8 cellular contexts compared by ENCODE assay signal in genomic region chr17:45228985-45229517, GRCh38. TPM values are rescaled to one million over a fixed set of nuclear protein-coding genes. Genes with fewer than 3 reads are reported as not detected.
DNase-seq lines count a peak whose midpoint lies in the region; TF ChIP-seq lines count a peak whose summit lies in the region.

No MANE protein-coding gene starts in this region.

- TF ChIP-seq CTCF in epithelial cell of esophagus (IDR thresholded peaks at IDR 0.05; ENCODE audit: insufficient read depth, low read depth, low read length, missing control alignments): no peak
- TF ChIP-seq CTCF in nephron progenitor cell (IDR thresholded peaks at IDR 0.05): no peak

- no peak overlapping the region for H3K4me3 Mint-ChIP-seq in nephron progenitor cell

- no peaks in the 10 kb centered on the region for H3K9me3 ChIP-seq in BLaER1 treated with 17β-estradiol and CSF1 and Interleukin-3, amounts not matched to agents 10 nM and 100 nM (replicated peaks in 1 of 11)
- H3K9me3 ChIP-seq in GM23248 (ENCODE audit: low read depth): no peaks in the 10 kb centered on the region

- H3K36me3 ChIP-seq in BLaER1 treated with 17β-estradiol and CSF1 and Interleukin-3, amounts not matched to agents 10 nM and 100 nM: peaks cover 21 to 56% (median 36%) of the 10 kb centered on the region in 11 experiments
- H3K36me3 ChIP-seq in GM23248 (ENCODE audit: low read depth): no peaks in the 10 kb centered on the region

- H3K4me1 Mint-ChIP-seq in nephron progenitor cell: peaks cover 22% of the 10 kb centered on the region

- H3K9me3 Mint-ChIP-seq in nephron progenitor cell: no peaks in the 10 kb centered on the region

- peaks cover 94 to 100% (median 96%) of the 10 kb centered on the region in 10 experiments for H3K4me1 ChIP-seq in BLaER1 treated with 17β-estradiol and CSF1 and Interleukin-3, amounts not matched to agents 10 nM and 100 nM
- peaks cover 44% of the 10 kb centered on the region for H3K4me1 ChIP-seq in GM23248 (ENCODE audit: insufficient read depth)

- peak overlapping the region; percentile 90 to 99 (median 97) for H3K9ac ChIP-seq in BLaER1 treated with 17β-estradiol and CSF1 and Interleukin-3, amounts not matched to agents 10 nM and 100 nM
- peak overlapping the region; percentile 66 for H3K9ac ChIP-seq in GM23248

- H2AFZ ChIP-seq in GM23248: peak overlapping the region; percentile 66

- H3K27me3 ChIP-seq in BLaER1 treated with 17β-estradiol and CSF1 and Interleukin-3, amounts not matched to agents 10 nM and 100 nM: no peaks in the 10 kb centered on the region
- H3K27me3 ChIP-seq in GM23248 (replicated peaks; ENCODE audit: insufficient read depth): no peaks in the 10 kb centered on the region

- H3K27ac Mint-ChIP-seq in nephron progenitor cell: no peak overlapping the region

- peak overlapping the region; percentile 98 to 100 (median 100) for H3K4me2 ChIP-seq in BLaER1 treated with 17β-estradiol and CSF1 and Interleukin-3, amounts not matched to agents 10 nM and 100 nM
- peak overlapping the region; percentile 57 for H3K4me2 ChIP-seq in GM23248 (ENCODE audit: unreplicated experiment)

- H4K20me1 ChIP-seq in BLaER1 treated with 17β-estradiol and CSF1 and Interleukin-3, amounts not matched to agents 10 nM and 100 nM: peaks cover 8 to 35% (median 22%) of the 10 kb centered on the region in 11 experiments; a peak in 17 of 22 replicates
- no peaks in the 10 kb centered on the region for H4K20me1 ChIP-seq in GM23248 (ENCODE audit: insufficient read depth)

- no peaks in the 10 kb centered on the region for H3K9me2 ChIP-seq in GM23248 (ENCODE audit: insufficient read depth)

- H3K36me3 Mint-ChIP-seq in nephron progenitor cell (ENCODE audit: low read depth): no peaks in the 10 kb centered on the region

- no peaks in the 10 kb centered on the region for H3K79me2 ChIP-seq in GM23248 (ENCODE audit: insufficient read depth)

- in situ Hi-C loops in GM23248 (cut with MboI): loop anchor here (10.0 kb wide), 1 partner anchor 166 kb away; no protein-coding TSS in a partner anchor

- peak overlapping the region in 9 of 10 experiments; percentile 93 to 100 (median 98); a peak in 18 of 20 replicates for H3K4me3 ChIP-seq in BLaER1 treated with 17β-estradiol and CSF1 and Interleukin-3, amounts not matched to agents 10 nM and 100 nM
- H3K4me3 ChIP-seq in GM23248 (no peak overlapping the region), epithelial cell of esophagus (ENCODE audit: low read length) (no peak overlapping the region)

- H3K27ac ChIP-seq in BLaER1 treated with 17β-estradiol and CSF1 and Interleukin-3, amounts not matched to agents 10 nM and 100 nM: peak overlapping the region; percentile 90 to 100 (median 99)
- H3K27ac ChIP-seq in GM23248 (peak overlapping the region; percentile 65), substantia nigra (ENCODE audit: low read depth, low read length, poor library complexity, severe bottlenecking) (peak overlapping the region; percentile 60)

- DNase-seq in GM23248: peak; percentile 96
- peak; percentile 91 to 94 for DNase-seq in NOMO-1 (lab: John Stamatoyannopoulos, UW; ENCODE audit: unreplicated experiment in 2 of 2)
- DNase-seq in activated CD8-positive, alpha-beta memory T cell treated with anti-CD3 and anti-CD28 coated beads, Interleukin-2, amount 50 U/mL, for 1 hour (ENCODE audit: extremely low read depth): peak; percentile 90
- peak; percentile 89 for DNase-seq in epithelial cell of esophagus (ENCODE audit: low read depth)
- peak; percentile 36 for DNase-seq in nephron progenitor cell
- DNase-seq in substantia nigra (lab: John Stamatoyannopoulos, UW): peak in 35 of 49 donors; percentile 17 to 80 (median 52)
- no peak for DNase-seq in NCI-H526 treated with DMSO at 0.1 percent for 48 hours (lab: John Stamatoyannopoulos, UW)

- H3F3A ChIP-seq in GM23248 (ENCODE audit: insufficient read depth): peaks cover 3% of the 10 kb centered on the region; the same call in 1 of the 2 replicates

- WGBS in GM23248 (ENCODE audit: low coverage in 1 of 2, low lambda C conversion rate in 2 of 2, missing lambda C conversion rate in 2 of 2), 2 experiments: 4 to 10% methylated on average over 12 of the region's 14 CpGs

- peaks cover 30% of the 10 kb centered on the region for H3K27me3 Mint-ChIP-seq in nephron progenitor cell (ENCODE audit: low read depth, poor library complexity)

RNA-seq across cellular contexts. Expression of gene FMNL1, which starts 7.4 kb away (rescaled TPM):
- 4.2 and 10.5 TPM in 2 replicates for total RNA-seq in GM23248 (2014; rRNA removed; shearing (Covaris generic))
- polyA plus RNA-seq in GM23248 (2016; fragmentation: Nextera tagmentation; extraction: Ambion mirVana): 1.4 and 1.7 TPM in 2 replicates

RNA-seq across cellular contexts. Expression of gene SPATA32, which starts 32.8 kb away (rescaled TPM):
- not detected in 2 replicates for total RNA-seq in GM23248 (2014; rRNA removed; shearing (Covaris generic))
- not detected in 2 replicates for polyA plus RNA-seq in GM23248 (2016; fragmentation: Nextera tagmentation; extraction: Ambion mirVana)

Comparison
In these comparisons a context has a peak if more than half of its experiments do, and no peak if none do; other contexts are left out.
1. H3K4me3 ChIP-seq: peak in BLaER1 treated with 17β-estradiol and CSF1 and Interleukin-3, amounts not matched to agents 10 nM and 100 nM (9 of 10); none in GM23248 (single experiment) and epithelial cell of esophagus (single experiment).
2. Peak in every context shown above with its lines, with median percentiles within 50 percentile points of each other: H3K27ac ChIP-seq.